Comparison of ENCODE assay signal across 8 cellular contexts in genomic region chr2:199850718-199851498, GRCh38. TPM values are rescaled to one million over a fixed set of nuclear protein-coding genes. Genes with fewer than 3 reads are reported as not detected.
DNase-seq lines count a peak whose midpoint lies in the region; ATAC-seq and TF ChIP-seq lines count a peak whose summit lies in the region.

Gene FTCDNL1 (minus strand): TSS chr2:199851192. CDS start chr2:199848962, 2,230 bp downstream.

- ATAC-seq in GM21360 (IDR thresholded peaks at IDR 0.05; ENCODE audit: unreplicated experiment), result peak; percentile 96

- intact Hi-C loops in PC-9 (cut with micrococcal nuclease; ENCODE audit: unreplicated experiment), result loop anchor here (5.0 kb wide), 1 partner anchor 134 kb away; no protein-coding TSS in a partner anchor

- H3K27ac ChIP-seq in PC-9 (no peak within 1 kb of the TSS), stomach smooth muscle (ENCODE audit: low read length) (no peak within 1 kb of the TSS)

- no peaks in the 10 kb centered on the region for H3K36me3 ChIP-seq in PC-9 (ENCODE audit: low read depth)
- H3K36me3 ChIP-seq in stomach smooth muscle (ENCODE audit: control insufficient read depth in 2 of 2, insufficient read depth in 2 of 2, low read length in 2 of 2), result no peaks in the 10 kb centered on the region

- peak within 1 kb of the TSS; percentile 59 for H3K4me3 ChIP-seq in PC-9
- peak within 1 kb of the TSS; percentile 77 to 84 for H3K4me3 ChIP-seq in stomach smooth muscle (ENCODE audit: low read length in 2 of 2)

- H3K27me3 Mint-ChIP-seq in neural crest cell (ENCODE audit: low read depth), result peaks cover 39% of the 10 kb centered on the region

- H3K9me2 ChIP-seq in PC-9 (ENCODE audit: insufficient read depth), result no peaks in the 10 kb centered on the region

- no TSS peak for BruUV-seq in PC-9 (replicated peaks; lab: Mats Ljungman, UMichigan)

- H3K9me3 Mint-ChIP-seq in neural crest cell, result no peaks in the 10 kb centered on the region

- TF ChIP-seq CTCF in PC-9 (conservative IDR thresholded peaks at IDR 0.05) (peak; percentile 67), neural crest cell (conservative IDR thresholded peaks at IDR 0.05) (peak; percentile 78)

- POLR2A ChIA-PET in PC-9 (lab: Charles Lee; ENCODE audit: unreplicated experiment), result no interaction called here

- H3K4me1 ChIP-seq in PC-9 (replicated peaks; ENCODE audit: insufficient read depth) (no peaks in the 10 kb centered on the region), stomach smooth muscle (ENCODE audit: control insufficient read depth, insufficient read depth, low read length) (no peaks in the 10 kb centered on the region)

- DNase-seq in DMS114 treated with DMSO at 0.1 percent for 48 hours (lab: John Stamatoyannopoulos, UW; ENCODE audit: unreplicated experiment) (peak; percentile 73), HS-27A (ENCODE audit: low read depth) (peak; percentile 50), PC-9 (peak; percentile 40 to 70), activated T-helper 1 cell treated with Interleukin-2 at 50 U/mL for 16 hours (ENCODE audit: low read depth) (peak; percentile 48), fibroblast of peridontal ligament (ENCODE audit: extremely low read depth) (peak; percentile 61), neural crest cell (ENCODE audit: low read depth, low spot score) (peak; percentile 56)

- H2AFZ ChIP-seq in PC-9, result peak within 1 kb of the TSS; percentile 96

- H4K20me1 ChIP-seq in PC-9 (ENCODE audit: insufficient read depth), result no peaks in the 10 kb centered on the region

- H3K79me2 ChIP-seq in PC-9 (ENCODE audit: low read depth), result no peaks in the 10 kb centered on the region

- H3K4me1 Mint-ChIP-seq in neural crest cell, result peaks cover 11% of the 10 kb centered on the region

- H3K27me3 ChIP-seq in PC-9 (ENCODE audit: insufficient read depth, low read depth) (no peaks in the 10 kb centered on the region), stomach smooth muscle (ENCODE audit: control insufficient read depth in 1 of 2, insufficient read depth in 2 of 2, low read length in 2 of 2) (no peaks in the 10 kb centered on the region)

- no peaks in the 10 kb centered on the region for H3K36me3 Mint-ChIP-seq in neural crest cell (ENCODE audit: low read depth)

- no peaks in the 10 kb centered on the region; the same call in 1 of the 2 replicates for H3F3A ChIP-seq in PC-9 (ENCODE audit: insufficient read depth, low read depth)

- no peaks in the 10 kb centered on the region for H3K9me3 ChIP-seq in PC-9 (ENCODE audit: insufficient read depth, low read depth)
- H3K9me3 ChIP-seq in stomach smooth muscle (ENCODE audit: control insufficient read depth in 2 of 2, low read length in 2 of 2), result no peaks in the 10 kb centered on the region

- peak within 1 kb of the TSS; percentile 93 for H3K4me3 Mint-ChIP-seq in neural crest cell

- peak within 1 kb of the TSS; percentile 30 for H3K27ac Mint-ChIP-seq in neural crest cell (ENCODE audit: unreplicated experiment)

- H3K9ac ChIP-seq in stomach smooth muscle (ENCODE audit: low read length in 2 of 2), result peak within 1 kb of the TSS in 1 of 2 donors; percentile 66

- H3K4me2 ChIP-seq in PC-9, result peak within 1 kb of the TSS; percentile 77

- CTCF ChIA-PET in PC-9 (lab: Charles Lee), result interaction anchor here (0.6 kb wide), 1 partner anchor 31 kb away, joined by 6 read pairs; no protein-coding TSS in a partner anchor

RNA-seq across cellular contexts. Expression of gene FTCDNL1, which starts in this region (rescaled TPM):
- total RNA-seq in PC-9 (2021), result 2.7 and 5.2 TPM in 2 replicates
- 1.5 and 1.6 TPM in 2 replicates for total RNA-seq in neural crest cell
